8 cellular contexts compared by ENCODE assay signal in genomic region chr2:9703085-9703641, GRCh38.
DNase-seq lines count a peak whose midpoint lies in the region; ATAC-seq lines count a peak whose summit lies in the region.

No MANE protein-coding gene starts in this region.

- no peaks in the 10 kb centered on the region for H3K9me3 Mint-ChIP-seq in T-cell
- H3K9me3 Mint-ChIP-seq in activated naive CD8-positive, alpha-beta T cell treated with anti-CD3 and anti-CD28 coated beads, Interleukin-2, amount 50 U/mL, for 24 hours = no peaks in the 10 kb centered on the region

- H3K4me3 Mint-ChIP-seq in T-cell = peak overlapping the region in 1 of 3 donors; percentile 50
- peak overlapping the region; percentile 12 for H3K4me3 Mint-ChIP-seq in activated naive CD8-positive, alpha-beta T cell treated with anti-CD3 and anti-CD28 coated beads, Interleukin-2, amount 50 U/mL, for 24 hours

- DNase-seq in T-cell (peak; percentile 52 to 96 (median 88)), kidney tubule cell (ENCODE audit: low spot score) (peak; percentile 94), AML-193 (lab: John Stamatoyannopoulos, UW) (no peak)
- peak; percentile 85 for DNase-seq in activated naive CD8-positive, alpha-beta T cell treated with anti-CD3 and anti-CD28 coated beads, Interleukin-2, amount 50 U/mL, for 24 hours
- peak; percentile 57 to 78 for DNase-seq in stimulated activated CD8-positive, alpha-beta memory T cell treated with anti-CD3 and anti-CD28 coated beads, Interleukin-4, amount 100 ng/mL, for 4 hours (ENCODE audit: low read depth in 2 of 2, low spot score in 1 of 2)

- POLR2A ChIA-PET in T-cell (lab: Charles Lee) = interaction anchor here (0.6 to 3.0 kb wide), 9 partner anchors 9 to 686 kb away, joined by 3 to 39 read pairs (median 4); partner anchors contain the start of genes ADAM17 (in 1 of the 2) and YWHAQ (in 1 of the 2)

- CTCF ChIA-PET in T-cell (lab: Charles Lee) = interaction anchor here (0.6 to 1.6 kb wide), 14 partner anchors 9 to 181 kb away, joined by 3 to 12 read pairs (median 4); partner anchors contain the start of gene YWHAQ (in 1 of the 2)

- no peaks in the 10 kb centered on the region for H3K36me3 Mint-ChIP-seq in T-cell
- no peaks in the 10 kb centered on the region for H3K36me3 Mint-ChIP-seq in activated naive CD8-positive, alpha-beta T cell treated with anti-CD3 and anti-CD28 coated beads, Interleukin-2, amount 50 U/mL, for 24 hours (ENCODE audit: low read depth)

- peaks cover 16 to 53% (median 34%) of the 10 kb centered on the region in 3 donors for H3K4me1 Mint-ChIP-seq in T-cell
- H3K4me1 Mint-ChIP-seq in activated naive CD8-positive, alpha-beta T cell treated with anti-CD3 and anti-CD28 coated beads, Interleukin-2, amount 50 U/mL, for 24 hours = peaks cover 59% of the 10 kb centered on the region

- ATAC-seq in HG02798 (IDR thresholded peaks at IDR 0.05; ENCODE audit: poor library complexity, unreplicated experiment) (peak; percentile 52), T-cell (replicated peaks in 1 of 4) (peak; percentile 84 to 93 (median 88)), GM21367 (IDR thresholded peaks at IDR 0.05; ENCODE audit: unreplicated experiment) (no peak), HG02840 (IDR thresholded peaks at IDR 0.05; ENCODE audit: low FRiP score, unreplicated experiment) (no peak)
- ATAC-seq in activated naive CD8-positive, alpha-beta T cell treated with anti-CD3 and anti-CD28 coated beads, Interleukin-2, amount 50 U/mL, for 24 hours = peak; percentile 96

- no peaks in the 10 kb centered on the region for H3K27me3 Mint-ChIP-seq in T-cell
- no peaks in the 10 kb centered on the region for H3K27me3 Mint-ChIP-seq in activated naive CD8-positive, alpha-beta T cell treated with anti-CD3 and anti-CD28 coated beads, Interleukin-2, amount 50 U/mL, for 24 hours

- peak overlapping the region; percentile 76 to 87 for H3K27ac Mint-ChIP-seq in T-cell
- peak overlapping the region; percentile 80 for H3K27ac Mint-ChIP-seq in activated naive CD8-positive, alpha-beta T cell treated with anti-CD3 and anti-CD28 coated beads, Interleukin-2, amount 50 U/mL, for 24 hours

Comparison
In these comparisons a context has a peak if more than half of its experiments do, and no peak if none do; other contexts are left out.
1. ATAC-seq: peak in HG02798 (single experiment), T-cell (4 of 4) and activated naive CD8-positive, alpha-beta T cell treated with anti-CD3 and anti-CD28 coated beads, Interleukin-2, amount 50 U/mL, for 24 hours (single experiment); none in GM21367 (single experiment) and HG02840 (single experiment).
2. DNase-seq: peak in T-cell (34 of 34), activated naive CD8-positive, alpha-beta T cell treated with anti-CD3 and anti-CD28 coated beads, Interleukin-2, amount 50 U/mL, for 24 hours (single experiment), kidney tubule cell (single experiment) and stimulated activated CD8-positive, alpha-beta memory T cell treated with anti-CD3 and anti-CD28 coated beads, Interleukin-4, amount 100 ng/mL, for 4 hours (2 of 2); none in AML-193 (0 of 2).